7 cellular contexts compared by ENCODE assay signal in genomic region chr11:19951558-19952083, GRCh38.
A peak's percentile ranks its signal among the peaks of the same experiment; 100 is the strongest.
DNase-seq lines count a peak whose midpoint lies in the region; ATAC-seq, FAIRE-seq and TF ChIP-seq lines count a peak whose summit lies in the region.

No MANE protein-coding gene starts in this region.

- POLR2A ChIA-PET in K562 (lab: Yijun Ruan, JAX), result no interaction called here

- H3K36me3 ChIP-seq in K562 (ENCODE audit: control insufficient read depth, insufficient read depth, low read length), result no peaks in the 10 kb centered on the region

- no peak for TF ChIP-seq POLR2A in K562 (conservative IDR thresholded peaks at IDR 0.05)

- H3K4me2 ChIP-seq in K562 (ENCODE audit: insufficient read depth, low read length), result 0 out of 2 replicates have a peak overlapping the region, but pooled peaks have one; percentile 3

- H3K27me3 ChIP-seq in K562 (ENCODE audit: control insufficient read depth in 2 of 2, insufficient read depth in 2 of 2, low read length in 2 of 2), result peaks cover 21 to 22% of the 10 kb centered on the region in 2 experiments

- H3K9ac ChIP-seq in K562 (ENCODE audit: insufficient read depth in 1 of 2, low read depth in 2 of 2, low read length in 2 of 2), result no peak overlapping the region

- TF ChIP-seq CTCF in K562 (IDR thresholded peaks at IDR 0.05 in 2 of 3, conservative IDR thresholded peaks at IDR 0.05 in 1 of 3; ENCODE audit: insufficient read depth in 2 of 3, low read depth in 1 of 3, low read length in 3 of 3), result peak; percentile 52 to 79 (median 56)

- no peaks in the 10 kb centered on the region for H3K9me3 ChIP-seq in K562 (replicated peaks; ENCODE audit: control insufficient read depth, insufficient read depth, low read depth, low read length)

- no peaks in the 10 kb centered on the region for H3K9me1 ChIP-seq in K562 (ENCODE audit: control insufficient read depth, insufficient read depth, low read length)

- BruUV-seq in K562 (replicated peaks; lab: Mats Ljungman, UMichigan), result no TSS peak

- peak overlapping the region; percentile 34; the same call in 1 of the 2 replicates for H2AFZ ChIP-seq in K562 (ENCODE audit: low read depth, low read length)

- no peaks in the 10 kb centered on the region; a peak in 2 of 5 replicates for H3K4me1 ChIP-seq in K562 (replicated peaks in 1 of 2; ENCODE audit: control insufficient read depth in 2 of 2, insufficient read depth in 2 of 2, low read length in 2 of 2)

- DNase-seq in EH (ENCODE audit: low read depth) (peak; percentile 68), NCI-H526 treated with DMSO at 0.1 percent for 48 hours (lab: John Stamatoyannopoulos, UW) (peak; percentile 58), K562 (ENCODE audit: extremely low read depth in 1 of 4, low spot score in 3 of 4) (peak; percentile 49 to 68 (median 58)), iris pigment epithelial cell (ENCODE audit: low read depth) (peak; percentile 51), stromal cell of bone marrow (ENCODE audit: low read depth) (peak; percentile 38)

- TF ChIP-seq EP300 in K562 (IDR thresholded peaks at IDR 0.05; ENCODE audit: low read length), result no peak

- H4K20me1 ChIP-seq in K562 (replicated peaks; ENCODE audit: control insufficient read depth, insufficient read depth, low read length), result no peaks in the 10 kb centered on the region; the same call in 1 of the 2 replicates

- under 1% methylated on average over 5 of the region's 5 CpGs for WGBS in K562 (ENCODE audit: insufficient coverage, low coverage, missing lambda C conversion rate)

- no peak overlapping the region for H3K27ac ChIP-seq in K562 (ENCODE audit: extremely low read depth, low read depth, low read length)

- no peaks in the 10 kb centered on the region for H3K79me2 ChIP-seq in K562 (ENCODE audit: control insufficient read depth, insufficient read depth, low read length)

- in situ Hi-C loops in K562 (cut with MboI), result no loop called here

- CTCF ChIA-PET in K562 (lab: Yijun Ruan, JAX; ENCODE audit: low intra/inter-chr PET ratio), result interaction anchor here (0.7 to 3.5 kb wide), 8 partner anchors 74 to 880 kb away, joined by 3 to 29 read pairs (median 5); no protein-coding TSS in a partner anchor

- peak; percentile 93 for FAIRE-seq in K562 (lab: Jason Lieb, UNC)

- H3K4me3 ChIP-seq in K562, result no peak overlapping the region

- TF ChIP-seq RAD21 in K562 (CRISPR knock-in tag; conservative IDR thresholded peaks at IDR 0.05 in 1 of 2, IDR thresholded peaks at IDR 0.05 in 1 of 2), result peak; percentile 92 to 97

- ATAC-seq in GM19452 (IDR thresholded peaks at IDR 0.05; ENCODE audit: unreplicated experiment) (peak; percentile 93), HG03378 (IDR thresholded peaks at IDR 0.05; ENCODE audit: unreplicated experiment) (peak; percentile 88), K562 (peak; percentile 68)

- intact Hi-C loops in K562 (cut with micrococcal nuclease), result loop anchor here (1.0 to 10.0 kb wide), 4 partner anchors 81 to 663 kb away; no protein-coding TSS in a partner anchor

TF ChIP-seq in K562, 482 proteins besides CTCF, POLR2A, EP300 and RAD21 (continues in another document):
- no peak for TF ChIP-seq MAFK (IDR thresholded peaks at IDR 0.05; ENCODE audit: low read length)
- no peak for TF ChIP-seq ARID1B (IDR thresholded peaks at IDR 0.05)
- peak; percentile 65 for TF ChIP-seq HMBOX1 (IDR thresholded peaks at IDR 0.05)
- TF ChIP-seq NR0B1 (IDR thresholded peaks at IDR 0.05; ENCODE audit: partially characterized antibody), result no peak
- TF ChIP-seq CTBP1 (IDR thresholded peaks at IDR 0.05; ENCODE audit: borderline replicate concordance), result 0 out of 2 replicates have a peak, but pooled peaks have one; percentile 16
- TF ChIP-seq TSHZ1 (CRISPR knock-in tag; IDR thresholded peaks at IDR 0.05), result no peak
- TF ChIP-seq E2F3 (CRISPR knock-in tag; IDR thresholded peaks at IDR 0.05), result no peak
- peak; percentile 11; the same call in 1 of the 2 replicates for TF ChIP-seq JUND (IDR thresholded peaks at IDR 0.05; ENCODE audit: borderline replicate concordance, low read depth, low read length)
- no peak for TF ChIP-seq JUND (tag; IDR thresholded peaks at IDR 0.05; ENCODE audit: borderline replicate concordance, low read depth, low read length)
- TF ChIP-seq ZNF311 (CRISPR knock-in tag; IDR thresholded peaks at IDR 0.05), result no peak
- peak in 1 of 2 experiments; percentile 33; a peak in 1 of 4 replicates for TF ChIP-seq MAZ (CRISPR knock-in tag; conservative IDR thresholded peaks at IDR 0.05 in 1 of 2, IDR thresholded peaks at IDR 0.05 in 1 of 2)
- peak; percentile 66 for TF ChIP-seq ARID2 (IDR thresholded peaks at IDR 0.05)
- TF ChIP-seq SMC3 (conservative IDR thresholded peaks at IDR 0.05; ENCODE audit: insufficient read depth, low read depth, low read length), result peak; percentile 71
- peak; percentile 9; the same call in 1 of the 2 replicates for TF ChIP-seq PKNOX1 (IDR thresholded peaks at IDR 0.05)
- no peak for TF ChIP-seq KAT7 (CRISPR knock-in tag; IDR thresholded peaks at IDR 0.05; ENCODE audit: borderline replicate concordance)
- no peak for TF ChIP-seq CBX8 (IDR thresholded peaks at IDR 0.05; ENCODE audit: borderline replicate concordance, extremely low read depth, low read depth, low read length, poor library complexity, severe bottlenecking)
- TF ChIP-seq ZNF263 (CRISPR knock-in tag; IDR thresholded peaks at IDR 0.05; ENCODE audit: borderline replicate concordance), result no peak
- peak; percentile 82 for TF ChIP-seq DEAF1 (CRISPR knock-in tag; IDR thresholded peaks at IDR 0.05)
- no peak for TF ChIP-seq ZNF695 (CRISPR knock-in tag; IDR thresholded peaks at IDR 0.05)
